ENCODE assay signal across 32 cellular contexts in genomic region chr7:78143661-78144060, GRCh38.
"Had no signal": no experiment of that assay in that cellular context is flagged by ENCODE, and none has a peak within 500 bp of the region (broad histone marks: within the 10 kb centered on the region; RNA-seq: fewer than 3 reads in every experiment).

No MANE protein-coding gene starts in this region.

- H3K4me1 ChIP-seq: ascending aorta, body of pancreas, breast epithelium had no signal

- DNase-seq: activated B cell treated with CpG ODN at 0.5 μM for 24 hours; activated CD4-positive, alpha-beta memory T cell treated with anti-CD3 and anti-CD28 coated beads for 36 hours; activated CD4-positive, alpha-beta T cell treated with anti-CD3 and anti-CD28 coated beads for 4 hours; activated CD4-positive, alpha-beta T cell treated with anti-CD3 and anti-CD28 coated beads, Interleukin-2, amount 10 ng/mL, durations not matched to agents 24 days and 14 days; activated CD4-positive, alpha-beta T cell treated with anti-CD3 and anti-CD28 coated beads, Interleukin-2, amount 50 U/mL, for 1 hour; activated CD4-positive, alpha-beta T cell treated with anti-CD3 and anti-CD28 coated beads, Interleukin-2, amount 50 U/mL, for 4 hours; activated CD4-positive, CD25-positive, alpha-beta regulatory T cell treated with anti-CD3 and anti-CD28 coated beads, Interleukin-2, amount 50 U/mL, for 72 hours; activated CD8-positive, alpha-beta memory T cell treated with anti-CD3 and anti-CD28 coated beads, Interleukin-2, amount 50 U/mL, for 4 hours; activated CD8-positive, alpha-beta T cell treated with anti-CD3 and anti-CD28 coated beads for 36 hours; activated effector memory CD4-positive, alpha-beta T cell treated with anti-CD3 and anti-CD28 coated beads, Interleukin-2, amount 50 U/mL, for 16 hours; activated gamma-delta T cell treated with Interleukin-2 at 50 U/mL for 16 hours; activated naive CD4-positive, alpha-beta T cell; activated naive CD4-positive, alpha-beta T cell treated with anti-CD3 and anti-CD28 coated beads for 36 hours; activated naive CD4-positive, alpha-beta T cell treated with anti-CD3 and anti-CD28 coated beads, Interleukin-2, amount 50 U/mL, for 16 hours; activated naive CD8-positive, alpha-beta T cell treated with anti-CD3 and anti-CD28 coated beads for 36 hours; activated T-cell treated with anti-CD3 and anti-CD28 coated beads for 4 hours; activated T-cell treated with anti-CD3 and anti-CD28 coated beads, Interleukin-2, amount 50 U/mL, for 1 hour; activated T-cell treated with anti-CD3 and anti-CD28 coated beads, Interleukin-2, amount 50 U/mL, for 4 hours; activated T-cell treated with anti-CD3 and anti-CD28 coated beads, Interleukin-2, amount 50 U/mL, for 72 hours; amygdala; anterior cingulate cortex; body of pancreas; brain microvascular endothelial cell; central memory CD4-positive, alpha-beta T cell; SW 1271; T-helper 1 cell; T-helper 2 cell; T-helper 9 cell had no signal

- H3K27me3 ChIP-seq: ascending aorta, body of pancreas, brain microvascular endothelial cell, breast epithelium had no signal

- H3K27ac ChIP-seq: ascending aorta, body of pancreas, brain microvascular endothelial cell, breast epithelium, VCaP had no signal

- H3K9me3 ChIP-seq: ascending aorta, body of pancreas, breast epithelium had no signal

- H3K36me3 ChIP-seq: ascending aorta, brain microvascular endothelial cell, breast epithelium had no signal

- H3K4me3 ChIP-seq: ascending aorta, body of pancreas, breast epithelium had no signal

- FAIRE-seq: TTC549 had no signal
